In genomic region chr9:135103931-135104639, GRCh38 we compare ENCODE assay signal across 12 cellular contexts. TPM values are rescaled to one million over a fixed set of nuclear protein-coding genes. Genes with fewer than 3 reads are reported as not detected.
DNase-seq lines count a peak whose midpoint lies in the region; ATAC-seq and TF ChIP-seq lines count a peak whose summit lies in the region.
"Had no signal": no experiment of that assay in that cellular context is flagged by ENCODE, and none has a peak within 500 bp of the region (broad histone marks: within the 10 kb centered on the region; RNA-seq: fewer than 3 reads in every experiment).

No MANE protein-coding gene starts in this region.

- no peaks in the 10 kb centered on the region for H3K36me3 Mint-ChIP-seq in neural progenitor cell

- H3K4me1 ChIP-seq in neural progenitor cell, result peaks cover 12% of the 10 kb centered on the region

- DNase-seq in COLO668 (lab: John Stamatoyannopoulos, UW; ENCODE audit: unreplicated experiment) (peak; percentile 11), G401 (ENCODE audit: low spot score) (peak; percentile 70), neural progenitor cell (ENCODE audit: low spot score) (no peak)
- DNase-seq in stimulated activated CD4-positive, alpha-beta T cell treated with anti-CD3 and anti-CD28 coated beads, Interleukin-1b, Interleukin-23, amount 100 ng/mL, for 48 hours, result no peak
- DNase-seq: HCEC 1CT, NCI-H187 treated with DMSO at 0.1 percent for 48 hours, NCI-H446 treated with DMSO at 0.1 percent for 48 hours, SK-N-SH had no signal

- peak overlapping the region; percentile 29 for H3K27ac Mint-ChIP-seq in neural progenitor cell

- peaks cover 15% of the 10 kb centered on the region for H3K4me1 Mint-ChIP-seq in neural progenitor cell

- no peaks in the 10 kb centered on the region for H3F3A ChIP-seq in neural progenitor cell (ENCODE audit: low read depth)

- H3K27me3 ChIP-seq in neural progenitor cell, result no peaks in the 10 kb centered on the region

- in situ Hi-C loops in G401 (cut with HindIII; ENCODE audit: low sequenced_read_pairs), result no loop called here

- H3K9ac ChIP-seq in neural progenitor cell, result no peak overlapping the region
- H3K9ac ChIP-seq: SK-N-SH had no signal

- no peaks in the 10 kb centered on the region for H3K79me2 ChIP-seq in neural progenitor cell (ENCODE audit: low read depth)

- no peaks in the 10 kb centered on the region for H3K9me3 Mint-ChIP-seq in neural progenitor cell

- no peak overlapping the region for H3K4me2 ChIP-seq in neural progenitor cell
- H3K4me2 ChIP-seq: SK-N-SH had no signal

- peak overlapping the region; percentile 13 for H3K27ac ChIP-seq in angular gyrus (ENCODE audit: low read depth, low read length)
- no peak overlapping the region for H3K27ac ChIP-seq in neural progenitor cell
- H3K27ac ChIP-seq: C4-2B had no signal

- peaks cover 15% of the 10 kb centered on the region for H4K20me1 ChIP-seq in neural progenitor cell (ENCODE audit: low read depth)

- H3K9me3 ChIP-seq in neural progenitor cell (ENCODE audit: low read depth), result no peaks in the 10 kb centered on the region
- H3K9me3 ChIP-seq: SK-N-SH had no signal

- H3K4me3 ChIP-seq in neural progenitor cell, result no peak overlapping the region

- H3K36me3 ChIP-seq in neural progenitor cell, result no peaks in the 10 kb centered on the region

- H2AFZ ChIP-seq in neural progenitor cell (replicated peaks), result no peak overlapping the region

- ATAC-seq in GM21529 (IDR thresholded peaks at IDR 0.05; ENCODE audit: unreplicated experiment) (no peak), HG02970 (IDR thresholded peaks at IDR 0.05; ENCODE audit: low FRiP score, unreplicated experiment) (no peak)

- peaks cover 3% of the 10 kb centered on the region for H3K27me3 Mint-ChIP-seq in neural progenitor cell (ENCODE audit: insufficient read depth, low read depth)

- TF ChIP-seq CTCF in neural progenitor cell (IDR thresholded peaks at IDR 0.05), result no peak

- H3K4me3 Mint-ChIP-seq in neural progenitor cell, result no peak overlapping the region

RNA-seq across cellular contexts. Expression of gene OLFM1, which starts 16.6 kb away (rescaled TPM):
- total RNA-seq in G401 (2014; rRNA removed; shearing (Covaris generic)), result 5.9 and 6.5 TPM in 2 replicates
- total RNA-seq in neural progenitor cell (ENCODE audit: low replicate concordance), result 4.0 and 6.6 TPM in 2 replicates

Comparison
In these comparisons a context has a peak if more than half of its experiments do, and no peak if none do; other contexts are left out.
1. DNase-seq: peak in COLO668 (single experiment) and G401 (single experiment); none in neural progenitor cell (single experiment) and stimulated activated CD4-positive, alpha-beta T cell treated with anti-CD3 and anti-CD28 coated beads, Interleukin-1b, Interleukin-23, amount 100 ng/mL, for 48 hours (single experiment).